ENCODE assay signal across 14 cellular contexts in the genomic region with DNA sequence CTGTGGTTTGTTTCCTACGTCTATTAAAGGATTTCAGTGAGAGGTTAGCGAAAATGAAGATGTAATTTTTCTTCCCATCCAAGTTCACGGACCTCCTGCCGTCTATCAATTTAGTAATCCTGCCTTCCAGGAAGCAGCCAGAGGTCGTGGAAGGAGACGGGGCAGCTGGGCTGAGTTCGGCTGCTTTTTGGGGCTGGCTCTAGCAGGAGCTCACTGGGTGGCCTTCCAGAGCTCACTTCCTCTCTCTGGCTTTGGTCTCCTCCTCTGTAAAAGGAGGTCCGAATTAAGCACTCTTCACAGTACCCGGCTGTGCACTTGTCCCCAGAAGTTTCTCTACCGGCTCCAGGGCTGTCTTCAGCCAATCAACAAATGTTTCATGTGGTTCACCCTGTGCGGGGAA.
"Had no signal": no experiment of that assay in that cellular context is flagged by ENCODE, and none has a peak within 500 bp of the region (broad histone marks: within the 10 kb centered on the region; RNA-seq: fewer than 3 reads in every experiment).

No MANE protein-coding gene starts in this region.

- H3K27ac Mint-ChIP-seq: activated naive CD4-positive, alpha-beta T cell treated with anti-CD3 and anti-CD28 coated beads, Interleukin-2, amount 50 U/mL, for 24 hours; brain; stimulated activated naive CD8-positive, alpha-beta T cell treated with anti-CD3 and anti-CD28 coated beads, Interleukin-15, Interleukin-2, amounts not matched to agents 100 ng/mL and 50 ng/mL, for 24 hours; T-helper 1 cell treated with Interleukin-12 subunit alpha and Interleukin-12 subunit beta and Interleukin-4 antibody, amounts not matched to agents 30 μg/mL and 1 μg/mL, for 36 hours had no signal

- DNase-seq: activated effector memory CD4-positive, alpha-beta T cell treated with Interleukin-2 at 50 U/mL for 16 hours; cerebellar nuclear complex; dorsolateral prefrontal cortex; mucosa of descending colon; naive thymus-derived CD8-positive, alpha-beta T cell; occipital lobe; stimulated activated CD4-positive, alpha-beta T cell treated with anti-CD3 and anti-CD28 coated beads, Interleukin-4, amount 100 ng/mL, for 1 hour; upper lobe of left lung had no signal

- H3K9me3 ChIP-seq: mucosa of descending colon, prostate gland, upper lobe of left lung had no signal

- H3K4me3 ChIP-seq: dorsolateral prefrontal cortex, mucosa of descending colon, prostate gland, upper lobe of left lung had no signal

- H3K36me3 Mint-ChIP-seq: activated naive CD4-positive, alpha-beta T cell treated with anti-CD3 and anti-CD28 coated beads, Interleukin-2, amount 50 U/mL, for 24 hours; brain; naive thymus-derived CD8-positive, alpha-beta T cell had no signal

- ATAC-seq: activated CD4-positive, CD25-positive, alpha-beta regulatory T cell treated with anti-CD3 and anti-CD28 coated beads, Interleukin-2, amount 50 U/mL, for 24 hours; mucosa of descending colon; naive thymus-derived CD8-positive, alpha-beta T cell had no signal

- H3K4me1 Mint-ChIP-seq: naive thymus-derived CD8-positive, alpha-beta T cell had no signal

- H3K36me3 ChIP-seq: prostate gland, upper lobe of left lung had no signal

- H3K27ac ChIP-seq: dorsolateral prefrontal cortex, prostate gland, upper lobe of left lung had no signal

- H3K4me3 Mint-ChIP-seq: activated naive CD4-positive, alpha-beta T cell treated with anti-CD3 and anti-CD28 coated beads, Interleukin-2, amount 50 U/mL, for 24 hours; brain; naive thymus-derived CD8-positive, alpha-beta T cell; stimulated activated naive CD8-positive, alpha-beta T cell treated with anti-CD3 and anti-CD28 coated beads, Interleukin-15, Interleukin-2, amounts not matched to agents 100 ng/mL and 50 ng/mL, for 24 hours; T-helper 1 cell treated with Interleukin-12 subunit alpha and Interleukin-12 subunit beta and Interleukin-4 antibody, amounts not matched to agents 30 μg/mL and 1 μg/mL, for 36 hours had no signal

- H3K9me3 Mint-ChIP-seq: activated naive CD4-positive, alpha-beta T cell treated with anti-CD3 and anti-CD28 coated beads, Interleukin-2, amount 50 U/mL, for 24 hours; naive thymus-derived CD8-positive, alpha-beta T cell; stimulated activated naive CD8-positive, alpha-beta T cell treated with anti-CD3 and anti-CD28 coated beads, Interleukin-15, Interleukin-2, amounts not matched to agents 100 ng/mL and 50 ng/mL, for 24 hours; T-helper 1 cell treated with Interleukin-12 subunit alpha and Interleukin-12 subunit beta and Interleukin-4 antibody, amounts not matched to agents 30 μg/mL and 1 μg/mL, for 36 hours had no signal

- H3K27me3 Mint-ChIP-seq: activated naive CD4-positive, alpha-beta T cell treated with anti-CD3 and anti-CD28 coated beads, Interleukin-2, amount 50 U/mL, for 24 hours; naive thymus-derived CD8-positive, alpha-beta T cell; stimulated activated naive CD8-positive, alpha-beta T cell treated with anti-CD3 and anti-CD28 coated beads, Interleukin-15, Interleukin-2, amounts not matched to agents 100 ng/mL and 50 ng/mL, for 24 hours had no signal

- H3K4me1 ChIP-seq: prostate gland, upper lobe of left lung had no signal

- H3K27me3 ChIP-seq: upper lobe of left lung had no signal
